Comparison of ENCODE assay signal across 24 cellular contexts in the genomic region with DNA sequence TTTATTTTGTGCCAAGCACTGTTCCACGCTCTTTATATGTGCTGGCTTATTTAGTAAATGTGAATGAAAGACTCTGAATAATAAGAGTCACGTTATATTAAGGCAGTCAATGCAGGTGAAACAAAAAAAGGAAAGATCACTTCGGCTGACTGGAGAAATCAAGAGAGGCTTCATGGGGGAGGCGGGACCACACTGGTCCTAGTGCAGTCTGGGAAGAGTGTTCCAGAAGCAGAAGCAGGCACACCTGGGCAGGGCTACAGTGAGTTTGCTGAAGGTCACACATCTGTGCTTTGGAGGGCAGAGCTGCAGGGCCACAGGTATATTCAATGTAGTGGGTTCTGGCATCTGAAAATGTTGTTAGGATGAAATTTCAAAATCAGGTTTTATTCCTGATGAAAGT.
DNase-seq lines count a peak whose midpoint lies in the region; ATAC-seq, FAIRE-seq and TF ChIP-seq lines count a peak whose summit lies in the region.
"Had no signal": no experiment of that assay in that cellular context is flagged by ENCODE, and none has a peak within 500 bp of the region (broad histone marks: within the 10 kb centered on the region; RNA-seq: fewer than 3 reads in every experiment).

No MANE protein-coding gene starts in this region.

- peaks cover 76% of the 10 kb centered on the region for H3K4me1 Mint-ChIP-seq in glutamatergic neuron (ENCODE audit: low read depth, unreplicated experiment)
- H3K4me1 Mint-ChIP-seq: CD4-positive, CD25-positive, alpha-beta regulatory T cell had no signal

- H3K4me3 Mint-ChIP-seq in glutamatergic neuron (ENCODE audit: unreplicated experiment): no peak overlapping the region
- H3K4me3 Mint-ChIP-seq: CD4-positive, CD25-positive, alpha-beta regulatory T cell; CD8-positive, alpha-beta memory T cell had no signal

- peaks cover 4% of the 10 kb centered on the region for H3K27me3 Mint-ChIP-seq in glutamatergic neuron (ENCODE audit: unreplicated experiment)

- no peaks in the 10 kb centered on the region for H3K9me1 ChIP-seq in K562 (ENCODE audit: control insufficient read depth, insufficient read depth, low read length)

- H3K9me2 ChIP-seq in hepatocyte (replicated peaks; ENCODE audit: insufficient read depth): no peaks in the 10 kb centered on the region

- H4K20me1 ChIP-seq in K562 (replicated peaks; ENCODE audit: control insufficient read depth, insufficient read depth, low read length) (peaks cover 9% of the 10 kb centered on the region; the same call in 1 of the 2 replicates), hepatocyte (ENCODE audit: insufficient read depth, poor library complexity, severe bottlenecking) (no peaks in the 10 kb centered on the region)

- FAIRE-seq in K562 (lab: Jason Lieb, UNC): no peak
- FAIRE-seq: A204.1, GM12878, HTR-8/SVneo had no signal

- DNase-seq in cardiac septum (ENCODE audit: low spot score) (peak; percentile 44), Right ventricle myocardium inferior (ENCODE audit: missing footprints) (no peak), K562 (ENCODE audit: extremely low read depth in 1 of 4, low spot score in 3 of 4) (no peak), glutamatergic neuron (no peak), spleen (peak; percentile 24), hepatocyte (ENCODE audit: low spot score) (no peak), SK-N-DZ (ENCODE audit: low spot score) (no peak)
- DNase-seq: ACHN; BE2C; C1 segment of cervical spinal cord; CD4-positive, CD25-positive, alpha-beta regulatory T cell; CD8-positive, alpha-beta memory T cell; COR-L47; DMS 273 treated with DMSO at 0.1 percent for 48 hours; DMS53; DND-41; EL; GM23248; IMR-90 had no signal

- H3K27ac Mint-ChIP-seq in glutamatergic neuron (ENCODE audit: unreplicated experiment): peak overlapping the region; percentile 80
- H3K27ac Mint-ChIP-seq: CD4-positive, CD25-positive, alpha-beta regulatory T cell; CD8-positive, alpha-beta memory T cell had no signal

- H3K36me3 ChIP-seq in K562 (ENCODE audit: control insufficient read depth, insufficient read depth, low read length) (no peaks in the 10 kb centered on the region), spleen (no peaks in the 10 kb centered on the region), hepatocyte (replicated peaks; ENCODE audit: insufficient read depth, low read depth) (no peaks in the 10 kb centered on the region)
- H3K36me3 ChIP-seq: BE2C, HAP-1 had no signal

- TF ChIP-seq CTCF in K562 (IDR thresholded peaks at IDR 0.05 in 2 of 3, conservative IDR thresholded peaks at IDR 0.05 in 1 of 3; ENCODE audit: insufficient read depth in 2 of 3, low read depth in 1 of 3, low read length in 3 of 3) (no peak), glutamatergic neuron (IDR thresholded peaks at IDR 0.05; ENCODE audit: partially characterized antibody, unreplicated experiment) (no peak), spleen (IDR thresholded peaks at IDR 0.05 in 8 of 11, conservative IDR thresholded peaks at IDR 0.05 in 3 of 11) (no peak), hepatocyte (IDR thresholded peaks at IDR 0.05; ENCODE audit: poor library complexity) (no peak)

- no peaks in the 10 kb centered on the region for H3K79me2 ChIP-seq in K562 (ENCODE audit: control insufficient read depth, insufficient read depth, low read length)
- H3K79me2 ChIP-seq in hepatocyte: no peaks in the 10 kb centered on the region

- H3K9me3 ChIP-seq in K562 (replicated peaks; ENCODE audit: control insufficient read depth, insufficient read depth, low read depth, low read length) (no peaks in the 10 kb centered on the region), spleen (no peaks in the 10 kb centered on the region), hepatocyte (ENCODE audit: low read depth) (no peaks in the 10 kb centered on the region)
- H3K9me3 ChIP-seq: BE2C, HAP-1 had no signal

- in situ Hi-C loops in K562 (cut with MboI): no loop called here

- POLR2A ChIA-PET in K562 (lab: Yijun Ruan, JAX): no interaction called here

- H3K4me3 ChIP-seq in K562 (no peak overlapping the region), spleen (no peak overlapping the region), hepatocyte (no peak overlapping the region)
- H3K4me3 ChIP-seq: GM12878, GM23248, HAP-1 had no signal

- no peak for TF ChIP-seq EP300 in K562 (IDR thresholded peaks at IDR 0.05; ENCODE audit: low read length)

- no peak for TF ChIP-seq RAD21 in K562 (CRISPR knock-in tag; conservative IDR thresholded peaks at IDR 0.05 in 1 of 2, IDR thresholded peaks at IDR 0.05 in 1 of 2)

- WGBS in K562 (ENCODE audit: insufficient coverage, low coverage, missing lambda C conversion rate): 0% methylated on average over 4 of the region's 4 CpGs
- WGBS in spleen, 5 donors: 82 to 95% (median 88%) methylated on average over 4 of the region's 4 CpGs
- WGBS in hepatocyte (ENCODE audit: low lambda C conversion rate, missing lambda C conversion rate): 92% methylated on average over 4 of the region's 4 CpGs

- no TSS peak for BruUV-seq in K562 (replicated peaks; lab: Mats Ljungman, UMichigan)

- H3K27me3 ChIP-seq in K562 (ENCODE audit: control insufficient read depth in 2 of 2, insufficient read depth in 2 of 2, low read length in 2 of 2): peaks cover 3 to 36% of the 10 kb centered on the region in 2 experiments; a peak in 4 of 5 replicates
- peaks cover 0 to 5% (median 0%) of the 10 kb centered on the region in 7 donors for H3K27me3 ChIP-seq in spleen (replicated peaks in 1 of 7)
- H3K27me3 ChIP-seq in hepatocyte: no peaks in the 10 kb centered on the region
- H3K27me3 ChIP-seq: BE2C had no signal

- CTCF ChIA-PET in K562 (lab: Yijun Ruan, JAX; ENCODE audit: low intra/inter-chr PET ratio): no interaction called here

- intact Hi-C loops in cardiac septum (cut with DNase I) (no loop called here), Right ventricle myocardium inferior (cut with DNase I) (loop anchor here (5.0 kb wide), 1 partner anchor 178 kb away; a partner anchor contains a TSS), K562 (cut with micrococcal nuclease) (no loop called here), spleen (cut with DNase I; ENCODE audit: low total_unique reads) (no loop called here)

- no peak overlapping the region for H3K4me2 ChIP-seq in K562 (ENCODE audit: insufficient read depth, low read length)
- no peak overlapping the region for H3K4me2 ChIP-seq in hepatocyte

- no peak for TF ChIP-seq POLR2A in K562 (conservative IDR thresholded peaks at IDR 0.05)
- no peak for TF ChIP-seq POLR2A in spleen (IDR thresholded peaks at IDR 0.05)

- no peak overlapping the region for H3K9ac ChIP-seq in K562 (ENCODE audit: insufficient read depth in 1 of 2, low read depth in 2 of 2, low read length in 2 of 2)
- H3K9ac ChIP-seq: GM23248 had no signal

- no peaks in the 10 kb centered on the region for H3K36me3 Mint-ChIP-seq in glutamatergic neuron (ENCODE audit: unreplicated experiment)
- H3K36me3 Mint-ChIP-seq: CD4-positive, CD25-positive, alpha-beta regulatory T cell had no signal

- no peak overlapping the region for H3K27ac ChIP-seq in K562 (ENCODE audit: extremely low read depth, low read depth, low read length)
- no peak overlapping the region for H3K27ac ChIP-seq in spleen
- no peak overlapping the region for H3K27ac ChIP-seq in hepatocyte
- H3K27ac ChIP-seq: GM23248 had no signal

- H3K9me3 Mint-ChIP-seq in glutamatergic neuron (ENCODE audit: unreplicated experiment): peaks cover 8% of the 10 kb centered on the region
- H3K9me3 Mint-ChIP-seq: CD4-positive, CD25-positive, alpha-beta regulatory T cell had no signal

- H2AFZ ChIP-seq in K562 (ENCODE audit: low read depth, low read length) (no peak overlapping the region), hepatocyte (no peak overlapping the region)
- H2AFZ ChIP-seq: GM23248 had no signal

- H3K4me1 ChIP-seq in K562 (replicated peaks in 1 of 2; ENCODE audit: control insufficient read depth in 2 of 2, insufficient read depth in 2 of 2, low read length in 2 of 2) (no peaks in the 10 kb centered on the region), spleen (peaks cover 0 to 21% (median 10%) of the 10 kb centered on the region in 6 donors), hepatocyte (ENCODE audit: insufficient read depth) (peaks cover 10% of the 10 kb centered on the region)
- H3K4me1 ChIP-seq: HAP-1 had no signal

- ATAC-seq in Right ventricle myocardium inferior: no peak
- no peak for ATAC-seq in K562
- ATAC-seq in HG03139 (IDR thresholded peaks at IDR 0.05; ENCODE audit: unreplicated experiment): no peak
- ATAC-seq: GM12878 had no signal

TF ChIP-seq in K562, 482 proteins besides CTCF, POLR2A, EP300 and RAD21 (continues in another document):
- TF ChIP-seq ZFP36 (IDR thresholded peaks at IDR 0.05; ENCODE audit: low read depth, low read length, partially characterized antibody): peak; percentile 84
- no peak for TF ChIP-seq NR2C2 (CRISPR knock-in tag; IDR thresholded peaks at IDR 0.05)
- TF ChIP-seq NR2C2 (tag; IDR thresholded peaks at IDR 0.05): no peak
- TF ChIP-seq RB1 (IDR thresholded peaks at IDR 0.05; ENCODE audit: low read depth): no peak
- TF ChIP-seq EZH2 (IDR thresholded peaks at IDR 0.05; ENCODE audit: borderline replicate concordance, low read depth, low read length): no peak
- TF ChIP-seq, protein P1, sequence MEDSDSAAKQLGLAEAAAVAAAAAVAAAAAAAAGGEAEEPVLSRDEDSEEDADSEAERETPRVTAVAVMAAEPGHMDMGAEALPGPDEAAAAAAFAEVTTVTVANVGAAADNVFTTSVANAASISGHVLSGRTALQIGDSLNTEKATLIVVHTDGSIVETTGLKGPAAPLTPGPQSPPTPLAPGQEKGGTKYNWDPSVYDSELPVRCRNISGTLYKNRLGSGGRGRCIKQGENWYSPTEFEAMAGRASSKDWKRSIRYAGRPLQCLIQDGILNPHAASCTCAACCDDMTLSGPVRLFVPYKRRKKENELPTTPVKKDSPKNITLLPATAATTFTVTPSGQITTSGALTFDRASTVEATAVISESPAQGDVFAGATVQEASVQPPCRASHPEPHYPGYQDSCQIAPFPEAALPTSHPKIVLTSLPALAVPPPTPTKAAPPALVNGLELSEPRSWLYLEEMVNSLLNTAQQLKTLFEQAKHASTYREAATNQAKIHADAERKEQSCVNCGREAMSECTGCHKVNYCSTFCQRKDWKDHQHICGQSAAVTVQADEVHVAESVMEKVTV (CRISPR knock-in tag; IDR thresholded peaks at IDR 0.05): no peak
- no peak for TF ChIP-seq ILF3 (IDR thresholded peaks at IDR 0.05; ENCODE audit: borderline replicate concordance)

Comparison
In these comparisons a context has a peak if more than half of its experiments do, and no peak if none do; other contexts are left out.
1. DNase-seq: peak in cardiac septum (single experiment) and spleen (single experiment); none in Right ventricle myocardium inferior (single experiment), K562 (0 of 4), glutamatergic neuron (single experiment), hepatocyte (single experiment) and SK-N-DZ (single experiment).